In the genomic region with DNA sequence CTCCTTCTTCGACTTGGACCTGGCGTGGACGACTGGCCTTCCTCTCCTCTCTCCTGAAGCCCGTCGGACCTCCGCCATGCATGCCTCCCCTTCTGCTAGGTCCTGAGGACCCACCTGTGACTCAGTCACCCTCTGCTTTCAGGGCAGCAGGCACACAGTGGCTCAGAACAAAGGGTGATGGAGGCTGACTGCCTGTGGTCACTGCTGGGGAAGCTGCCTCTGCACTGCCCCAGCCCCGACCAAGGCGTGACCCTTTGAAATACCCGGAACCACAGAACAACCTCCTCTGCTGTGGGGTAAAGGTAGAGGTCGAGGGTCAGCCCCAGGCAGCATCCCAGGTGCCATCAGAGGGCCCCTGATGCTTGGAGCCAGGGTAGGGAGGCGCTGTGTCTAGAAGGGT, we compare ENCODE assay signal across 18 cellular contexts. TPM values are rescaled to one million over a fixed set of nuclear protein-coding genes. Genes with fewer than 3 reads are reported as not detected.
A peak's percentile ranks its signal among the peaks of the same experiment; 100 is the strongest.
DNase-seq lines count a peak whose midpoint lies in the region; ATAC-seq, FAIRE-seq and TF ChIP-seq lines count a peak whose summit lies in the region.
"Had no signal": no experiment of that assay in that cellular context is flagged by ENCODE, and none has a peak within 500 bp of the region (broad histone marks: within the 10 kb centered on the region; RNA-seq: fewer than 3 reads in every experiment).

No MANE protein-coding gene starts in this region.

- H3K4me1 Mint-ChIP-seq in central memory CD8-positive, alpha-beta T cell, result peaks cover 12% of the 10 kb centered on the region
- H3K4me1 Mint-ChIP-seq: mesothelial cell of epicardium had no signal

- no peaks in the 10 kb centered on the region for H3K36me3 ChIP-seq in HepG2 (replicated peaks in 1 of 2; ENCODE audit: control insufficient read depth in 1 of 2, insufficient read depth in 2 of 2, low read length in 2 of 2)
- no peaks in the 10 kb centered on the region for H3K36me3 ChIP-seq in stomach
- no peaks in the 10 kb centered on the region for H3K36me3 ChIP-seq in BE2C
- H3K36me3 ChIP-seq: pancreas had no signal

- DNase-seq in NK-92 treated with Interleukin-12 subunit alpha and Interleukin-12 subunit beta, amount 100 ng/mL, for 24 hours (lab: John Stamatoyannopoulos, UW), result peak; percentile 15
- DNase-seq in NK-92 (lab: John Stamatoyannopoulos, UW; ENCODE audit: unreplicated experiment) (no peak), HepG2 (ENCODE audit: low spot score) (no peak), stomach (no peak), GF-D8 (lab: John Stamatoyannopoulos, UW) (no peak), SW 1271 (lab: John Stamatoyannopoulos, UW) (no peak), BE2C (no peak)
- no peak for DNase-seq in central memory CD8-positive, alpha-beta T cell (ENCODE audit: low spot score in 2 of 2)
- DNase-seq: NCI-H2081 treated with DMSO at 0.1 percent for 48 hours, NCI-H774, SHP77 treated with DMSO at 0.1 percent for 48 hours had no signal

- 11% methylated on average over 11 of the region's 11 CpGs for WGBS in HepG2 (ENCODE audit: low lambda C conversion rate)
- 73 to 78% (median 77%) methylated on average over 11 of the region's 11 CpGs for WGBS in stomach, 5 donors

- in situ Hi-C loops in HepG2 (cut with HindIII; ENCODE audit: extremely low pct_ligation_motif_present, low pct_unique_long_range_greater_than_20kb), result no loop called here

- H3K9me3 ChIP-seq in HepG2 (ENCODE audit: low read length) (no peaks in the 10 kb centered on the region), stomach (no peaks in the 10 kb centered on the region), BE2C (no peaks in the 10 kb centered on the region)
- H3K9me3 ChIP-seq: pancreas had no signal

- TF ChIP-seq CTCF in HepG2 (CRISPR knock-in tag; IDR thresholded peaks at IDR 0.05), result no peak
- TF ChIP-seq CTCF in stomach (IDR thresholded peaks at IDR 0.05), result no peak
- TF ChIP-seq CTCF in BE2C (IDR thresholded peaks at IDR 0.05; ENCODE audit: low read depth, low read length), result no peak

- peak overlapping the region; percentile 78 for H3K4me2 ChIP-seq in HepG2 (ENCODE audit: low read depth, low read length)

- FAIRE-seq in HepG2 (lab: Jason Lieb, UNC), result no peak
- FAIRE-seq: pancreas, TTC549 had no signal

- intact Hi-C loops in HepG2 (cut with micrococcal nuclease; ENCODE audit: unreplicated experiment), result no loop called here
- intact Hi-C loops in stomach (cut with DNase I; ENCODE audit: low total_unique reads), result no loop called here

- TF ChIP-seq RAD21 in HepG2 (CRISPR knock-in tag; IDR thresholded peaks at IDR 0.05), result no peak

- POLR2A ChIA-PET in HepG2 (lab: Yijun Ruan, JAX), result interaction anchor here (0.6 to 1.9 kb wide), 14 partner anchors 13 to 80 kb away, joined by 3 to 13 read pairs (median 4); a partner anchor contains a TSS

- no peaks in the 10 kb centered on the region for H3K36me3 Mint-ChIP-seq in central memory CD8-positive, alpha-beta T cell (ENCODE audit: insufficient read depth)
- H3K36me3 Mint-ChIP-seq: CD8-positive, alpha-beta T cell; mesothelial cell of epicardium had no signal

- TF ChIP-seq POLR2A in HepG2 (IDR thresholded peaks at IDR 0.05; ENCODE audit: insufficient read depth in 1 of 2, low read depth in 2 of 2, low read length in 2 of 2), result no peak
- no peak for TF ChIP-seq POLR2A in stomach (IDR thresholded peaks at IDR 0.05)

- TF ChIP-seq EP300 in HepG2 (IDR thresholded peaks at IDR 0.05; ENCODE audit: low read depth in 2 of 2, low read length in 2 of 2) (no peak), HepG2 (CRISPR knock-in tag; IDR thresholded peaks at IDR 0.05; ENCODE audit: borderline replicate concordance) (no peak), stomach (IDR thresholded peaks at IDR 0.05) (no peak)

- H3K4me3 Mint-ChIP-seq in central memory CD8-positive, alpha-beta T cell, result no peak overlapping the region
- H3K4me3 Mint-ChIP-seq: CD8-positive, alpha-beta T cell; mesothelial cell of epicardium had no signal

- H3K27ac Mint-ChIP-seq in central memory CD8-positive, alpha-beta T cell (ENCODE audit: low read depth), result peak overlapping the region; percentile 41
- H3K27ac Mint-ChIP-seq: activated T-helper 2 cell treated with anti-CD3 and anti-CD28 coated beads, Interferon-gamma antibody, Interleukin-2, Interleukin-4, amounts not matched to agents 10 μg/mL and 5 μg/mL and 100 μg/mL, durations not matched to agents 14 hours and 24 hours and 36 hours; CD8-positive, alpha-beta T cell; mesothelial cell of epicardium had no signal

- H3K79me2 ChIP-seq in HepG2 (ENCODE audit: insufficient read depth, low read length), result no peaks in the 10 kb centered on the region

- H3K4me1 ChIP-seq in HepG2 (ENCODE audit: insufficient read depth, low read length), result peaks cover 18% of the 10 kb centered on the region
- peaks cover 6 to 16% (median 13%) of the 10 kb centered on the region in 4 donors for H3K4me1 ChIP-seq in stomach
- no peaks in the 10 kb centered on the region for H3K4me1 ChIP-seq in BE2C

- H3K4me3 ChIP-seq in HepG2 (replicated peaks in 1 of 3; ENCODE audit: insufficient read depth in 1 of 3, low read depth in 2 of 3, low read length in 3 of 3), result peak overlapping the region; percentile 8 to 69 (median 41); a peak in 4 of 6 replicates
- H3K4me3 ChIP-seq in stomach, result no peak overlapping the region
- H3K4me3 ChIP-seq in BE2C (ENCODE audit: low read depth, low read length), result no peak overlapping the region
- H3K4me3 ChIP-seq: pancreas had no signal

- no peak for ATAC-seq in central memory CD8-positive, alpha-beta T cell (replicated peaks; ENCODE audit: extremely low read depth, poor library complexity, severe bottlenecking)
- ATAC-seq in HepG2, result peak; percentile 58
- ATAC-seq: CD8-positive, alpha-beta T cell had no signal

- no peaks in the 10 kb centered on the region for H4K20me1 ChIP-seq in HepG2 (ENCODE audit: insufficient read depth, low read length)

- H3K9me3 Mint-ChIP-seq in central memory CD8-positive, alpha-beta T cell, result no peaks in the 10 kb centered on the region
- H3K9me3 Mint-ChIP-seq: activated T-helper 2 cell treated with anti-CD3 and anti-CD28 coated beads, Interferon-gamma antibody, Interleukin-2, Interleukin-4, amounts not matched to agents 10 μg/mL and 5 μg/mL and 100 μg/mL, durations not matched to agents 14 hours and 24 hours and 36 hours; CD8-positive, alpha-beta T cell; mesothelial cell of epicardium had no signal

- H3K27ac ChIP-seq in HepG2 (ENCODE audit: extremely low read length, insufficient read depth, low read length) (no peak overlapping the region), stomach (peak overlapping the region in 4 of 5 donors; percentile 31 to 69 (median 58))
- H3K27ac ChIP-seq: 22Rv1 had no signal

- CTCF ChIA-PET in HepG2 (lab: Yijun Ruan, JAX; ENCODE audit: low intra/inter-chr PET ratio, low total read pairs), result no interaction called here

- peak overlapping the region; percentile 46; the same call in 1 of the 2 replicates for H3K9ac ChIP-seq in HepG2 (ENCODE audit: insufficient read depth, low read depth, low read length)

- H3K27me3 ChIP-seq in HepG2 (ENCODE audit: control insufficient read depth in 1 of 2, insufficient read depth in 2 of 2, low read length in 2 of 2), result peaks cover 0 to 23% of the 10 kb centered on the region in 2 experiments; a peak in 4 of 5 replicates
- no peaks in the 10 kb centered on the region for H3K27me3 ChIP-seq in stomach
- no peaks in the 10 kb centered on the region for H3K27me3 ChIP-seq in BE2C
- H3K27me3 ChIP-seq: pancreas had no signal

- BruUV-seq in HepG2 (replicated peaks; lab: Mats Ljungman, UMichigan), result no TSS peak

- H3K27me3 Mint-ChIP-seq in central memory CD8-positive, alpha-beta T cell, result peaks cover 3% of the 10 kb centered on the region

- no peak overlapping the region for H2AFZ ChIP-seq in HepG2 (ENCODE audit: low read length)

RNA-seq across cellular contexts. Expression of a gene that starts 12.4 kb away (rescaled TPM):
- total RNA-seq in HepG2 (2016; rRNA removed; fragmentation: Illumina TruSeq; extraction: Trizol) (not detected in 2 replicates), stomach (1 to 10 TPM in 1 of 5 donors, not detected in 4; 8.3 TPM)
- total RNA-seq in HepG2 (2016; cell fraction: cytosol; rRNA removed; fragmentation: Illumina TruSeq; extraction: Trizol; ENCODE audit: low read depth), result not detected in 2 replicates
- total RNA-seq in HepG2 (2016; cell fraction: insoluble cytoplasmic fraction; rRNA removed; fragmentation: Illumina TruSeq; extraction: Trizol), result not detected in 2 replicates
- not detected in 2 replicates for total RNA-seq in HepG2 (2016; cell fraction: membrane; rRNA removed; fragmentation: Illumina TruSeq; extraction: Trizol)
- total RNA-seq in HepG2 (2016; cell fraction: nucleus; rRNA removed; fragmentation: Illumina TruSeq; extraction: Trizol), result not detected in 2 replicates
- polyA plus RNA-seq in HepG2 (2011; rRNA removed) (0.01 TPM in 1 of 2 replicates, not detected in the other), stomach (not detected)
- polyA plus RNA-seq in HepG2 (2011; cell fraction: cytosol; rRNA removed), result not detected in 2 replicates
- 0.03 TPM in 1 of 2 replicates, not detected in the other for polyA plus RNA-seq in HepG2 (2011; cell fraction: nucleus; rRNA removed)
- not detected in 2 replicates for polyA plus RNA-seq in HepG2 (2012)
- not detected in 2 replicates for polyA plus RNA-seq in HepG2 (2016; cell fraction: cytosol; fragmentation: Illumina TruSeq; extraction: Trizol; ENCODE audit: low read depth)
- not detected in 2 replicates for polyA plus RNA-seq in HepG2 (2016; cell fraction: insoluble cytoplasmic fraction; fragmentation: Illumina TruSeq; extraction: Trizol; ENCODE audit: low read depth)
- polyA plus RNA-seq in HepG2 (2016; cell fraction: membrane; fragmentation: Illumina TruSeq; extraction: Trizol; ENCODE audit: low read depth), result not detected in 2 replicates
- not detected in 2 replicates for polyA plus RNA-seq in HepG2 (2016; cell fraction: nucleus; fragmentation: Illumina TruSeq; extraction: Trizol; ENCODE audit: insufficient read depth, low read depth)
- polyA minus RNA-seq in HepG2 (2011; rRNA and poly(A)+ RNA removed; ENCODE audit: low replicate concordance), result not detected in 2 replicates
- polyA minus RNA-seq in HepG2 (2011; cell fraction: cytosol; rRNA and poly(A)+ RNA removed), result not detected in 2 replicates
- polyA minus RNA-seq in HepG2 (2011; cell fraction: nucleus; rRNA and poly(A)+ RNA removed), result not detected in 2 replicates
- polyA plus RNA-seq in BE2C (2012; ENCODE audit: insufficient read depth, insufficient read length, low read depth), result not detected
- total RNA-seq: activated T-helper 2 cell treated with anti-CD3 and anti-CD28 coated beads, Interferon-gamma antibody, Interleukin-2, Interleukin-4, amounts not matched to agents 10 μg/mL and 5 μg/mL and 100 μg/mL, durations not matched to agents 14 hours and 24 hours and 36 hours; CD8-positive, alpha-beta T cell; dermis microvascular lymphatic vessel endothelial cell; mesothelial cell of epicardium had no signal
- polyA plus RNA-seq: pancreas had no signal

RNA-seq across cellular contexts. Expression of a gene that starts 28.0 kb away (rescaled TPM):
- total RNA-seq in HepG2 (2016; rRNA removed; fragmentation: Illumina TruSeq; extraction: Trizol) (not detected in 2 replicates), stomach (10 to 100 TPM in 1 of 5 donors, 1 to 10 TPM in 2, under 1 TPM in 1, not detected in 1; 0.43 to 40.8 (median 3.5) TPM)
- not detected in 2 replicates for total RNA-seq in HepG2 (2016; cell fraction: cytosol; rRNA removed; fragmentation: Illumina TruSeq; extraction: Trizol; ENCODE audit: low read depth)
- total RNA-seq in HepG2 (2016; cell fraction: insoluble cytoplasmic fraction; rRNA removed; fragmentation: Illumina TruSeq; extraction: Trizol), result 0.04 TPM in 1 of 2 replicates, not detected in the other
- total RNA-seq in HepG2 (2016; cell fraction: membrane; rRNA removed; fragmentation: Illumina TruSeq; extraction: Trizol), result 0.31 TPM in 1 of 2 replicates, not detected in the other
- not detected in 2 replicates for total RNA-seq in HepG2 (2016; cell fraction: nucleus; rRNA removed; fragmentation: Illumina TruSeq; extraction: Trizol)
- polyA plus RNA-seq in HepG2 (2011; rRNA removed) (0.25 and 0.33 TPM in 2 replicates), stomach (1 to 10 TPM; 4.5 to 6.0 (median 4.5) TPM)
- polyA plus RNA-seq in HepG2 (2011; cell fraction: cytosol; rRNA removed), result 0.32 and 0.42 TPM in 2 replicates
- polyA plus RNA-seq in HepG2 (2011; cell fraction: nucleus; rRNA removed), result 0.97 and 1.1 TPM in 2 replicates
- 0.11 and 0.43 TPM in 2 replicates for polyA plus RNA-seq in HepG2 (2012)
- 0.18 TPM in 2 replicates for polyA plus RNA-seq in HepG2 (2016; cell fraction: cytosol; fragmentation: Illumina TruSeq; extraction: Trizol; ENCODE audit: low read depth)
- polyA plus RNA-seq in HepG2 (2016; cell fraction: insoluble cytoplasmic fraction; fragmentation: Illumina TruSeq; extraction: Trizol; ENCODE audit: low read depth), result 0.21 and 0.33 TPM in 2 replicates
- polyA plus RNA-seq in HepG2 (2016; cell fraction: membrane; fragmentation: Illumina TruSeq; extraction: Trizol; ENCODE audit: low read depth), result 0.07 TPM in 1 of 2 replicates, not detected in the other
- polyA plus RNA-seq in HepG2 (2016; cell fraction: nucleus; fragmentation: Illumina TruSeq; extraction: Trizol; ENCODE audit: insufficient read depth, low read depth), result 0.33 TPM in 1 of 2 replicates, not detected in the other
- 0.48 TPM in 1 of 2 replicates, not detected in the other for polyA minus RNA-seq in HepG2 (2011; rRNA and poly(A)+ RNA removed; ENCODE audit: low replicate concordance)
- not detected in 2 replicates for polyA minus RNA-seq in HepG2 (2011; cell fraction: cytosol; rRNA and poly(A)+ RNA removed)
- polyA minus RNA-seq in HepG2 (2011; cell fraction: nucleus; rRNA and poly(A)+ RNA removed), result 0.50 TPM in 1 of 2 replicates, not detected in the other
- polyA plus RNA-seq in BE2C (2012; ENCODE audit: insufficient read depth, insufficient read length, low read depth), result 386 TPM

RNA-seq across cellular contexts. Expression of a gene that starts 44.2 kb away (rescaled TPM):
- total RNA-seq in HepG2 (2016; rRNA removed; fragmentation: Illumina TruSeq; extraction: Trizol), result 119 and 151 TPM in 2 replicates
- 410 and 476 TPM in 2 replicates for total RNA-seq in HepG2 (2016; cell fraction: cytosol; rRNA removed; fragmentation: Illumina TruSeq; extraction: Trizol; ENCODE audit: low read depth)
- total RNA-seq in HepG2 (2016; cell fraction: insoluble cytoplasmic fraction; rRNA removed; fragmentation: Illumina TruSeq; extraction: Trizol), result 99.0 and 156 TPM in 2 replicates
- 478 and 550 TPM in 2 replicates for total RNA-seq in HepG2 (2016; cell fraction: membrane; rRNA removed; fragmentation: Illumina TruSeq; extraction: Trizol)
- 88.4 and 102 TPM in 2 replicates for total RNA-seq in HepG2 (2016; cell fraction: nucleus; rRNA removed; fragmentation: Illumina TruSeq; extraction: Trizol)
- 144 and 164 TPM in 2 replicates for polyA plus RNA-seq in HepG2 (2011; rRNA removed)
- polyA plus RNA-seq in HepG2 (2011; cell fraction: cytosol; rRNA removed), result 120 and 173 TPM in 2 replicates
- 432 and 489 TPM in 2 replicates for polyA plus RNA-seq in HepG2 (2011; cell fraction: nucleus; rRNA removed)
- polyA plus RNA-seq in HepG2 (2012), result 90.6 and 129 TPM in 2 replicates
- 809 and 889 TPM in 2 replicates for polyA plus RNA-seq in HepG2 (2016; cell fraction: cytosol; fragmentation: Illumina TruSeq; extraction: Trizol; ENCODE audit: low read depth)
- 161 and 204 TPM in 2 replicates for polyA plus RNA-seq in HepG2 (2016; cell fraction: insoluble cytoplasmic fraction; fragmentation: Illumina TruSeq; extraction: Trizol; ENCODE audit: low read depth)
- polyA plus RNA-seq in HepG2 (2016; cell fraction: membrane; fragmentation: Illumina TruSeq; extraction: Trizol; ENCODE audit: low read depth), result 764 and 806 TPM in 2 replicates
- 299 and 303 TPM in 2 replicates for polyA plus RNA-seq in HepG2 (2016; cell fraction: nucleus; fragmentation: Illumina TruSeq; extraction: Trizol; ENCODE audit: insufficient read depth, low read depth)
- polyA minus RNA-seq in HepG2 (2011; rRNA and poly(A)+ RNA removed; ENCODE audit: low replicate concordance), result 136 and 157 TPM in 2 replicates
- polyA minus RNA-seq in HepG2 (2011; cell fraction: cytosol; rRNA and poly(A)+ RNA removed), result 35.4 and 57.5 TPM in 2 replicates
- 45.3 and 47.1 TPM in 2 replicates for polyA minus RNA-seq in HepG2 (2011; cell fraction: nucleus; rRNA and poly(A)+ RNA removed)
- total RNA-seq in stomach, result 100 to 1,000 TPM in 3 of 5 donors, 10 to 100 TPM in 2; 42.0 to 351 (median 133) TPM
- 100 to 1,000 TPM; 124 to 161 (median 135) TPM for polyA plus RNA-seq in stomach
- 920 TPM for polyA plus RNA-seq in BE2C (2012; ENCODE audit: insufficient read depth, insufficient read length, low read depth)

Comparison
In these comparisons a context has a peak if more than half of its experiments do, and no peak if none do; other contexts are left out.
1. H3K4me3 ChIP-seq: peak in HepG2 (3 of 3); none in stomach (0 of 4) and BE2C (single experiment).